12 cellular contexts compared by ENCODE assay signal in genomic region chr2:231617059-231617926, GRCh38. TPM values are rescaled to one million over a fixed set of nuclear protein-coding genes. Genes with fewer than 3 reads are reported as not detected.
DNase-seq lines count a peak whose midpoint lies in the region; TF ChIP-seq lines count a peak whose summit lies in the region.
"Had no signal": no experiment of that assay in that cellular context is flagged by ENCODE, and none has a peak within 500 bp of the region (broad histone marks: within the 10 kb centered on the region; RNA-seq: fewer than 3 reads in every experiment).

No MANE protein-coding gene starts in this region.

- peaks cover 51% of the 10 kb centered on the region for H3F3A ChIP-seq in neural progenitor cell (ENCODE audit: low read depth)

- H3K27ac ChIP-seq in neural progenitor cell, result no peak overlapping the region
- H3K27ac ChIP-seq: cardiac muscle cell had no signal

- no peaks in the 10 kb centered on the region for H3K79me2 ChIP-seq in neural progenitor cell (ENCODE audit: low read depth)

- DNase-seq in GF-D8 (lab: John Stamatoyannopoulos, UW) (peak; percentile 38), NCI-H69 (lab: John Stamatoyannopoulos, UW) (peak; percentile 3), chondrocyte (ENCODE audit: low spot score) (no peak), neural progenitor cell (ENCODE audit: low spot score) (no peak), ecto neural progenitor cell (ENCODE audit: low spot score) (no peak), NCI-H446 (lab: John Stamatoyannopoulos, UW) (no peak), GM13977 (ENCODE audit: low spot score) (no peak)
- DNase-seq: NCI-H524 treated with DMSO at 0.1 percent for 48 hours, SW 1271 had no signal

- H3K27me3 Mint-ChIP-seq in chondrocyte (ENCODE audit: low read depth) (no peaks in the 10 kb centered on the region), neural progenitor cell (ENCODE audit: insufficient read depth, low read depth) (peaks cover 9% of the 10 kb centered on the region)

- H2AFZ ChIP-seq in neural progenitor cell (replicated peaks), result no peak overlapping the region

- H4K20me1 ChIP-seq in neural progenitor cell (ENCODE audit: low read depth), result no peaks in the 10 kb centered on the region

- H3K4me3 Mint-ChIP-seq in chondrocyte (ENCODE audit: unreplicated experiment), result no peak overlapping the region
- no peak overlapping the region for H3K4me3 Mint-ChIP-seq in neural progenitor cell

- H3K4me1 ChIP-seq in neural progenitor cell, result peaks cover 30% of the 10 kb centered on the region

- H3K27me3 ChIP-seq in neural progenitor cell, result no peaks in the 10 kb centered on the region
- H3K27me3 ChIP-seq: cardiac muscle cell had no signal

- H3K9me3 Mint-ChIP-seq in chondrocyte (ENCODE audit: low read depth) (no peaks in the 10 kb centered on the region), neural progenitor cell (no peaks in the 10 kb centered on the region)

- H3K9me3 ChIP-seq in neural progenitor cell (ENCODE audit: low read depth), result no peaks in the 10 kb centered on the region

- in situ Hi-C loops in GM13977 (cut with MboI; ENCODE audit: low pct_unique_long_range_greater_than_20kb, low sequenced_read_pairs, unreplicated experiment), result loop anchor here (5.0 to 10.0 kb wide), 2 partner anchors 45 to 98 kb away; no protein-coding TSS in a partner anchor

- no peak overlapping the region for H3K4me3 ChIP-seq in neural progenitor cell
- H3K4me3 ChIP-seq: cardiac muscle cell, lung had no signal

- TF ChIP-seq CTCF in chondrocyte (IDR thresholded peaks at IDR 0.05) (no peak), neural progenitor cell (IDR thresholded peaks at IDR 0.05) (no peak), GM13977 (IDR thresholded peaks at IDR 0.05; ENCODE audit: extremely low read depth, insufficient read depth, missing control alignments) (no peak)

- H3K36me3 Mint-ChIP-seq in chondrocyte (ENCODE audit: low read depth) (no peaks in the 10 kb centered on the region), neural progenitor cell (no peaks in the 10 kb centered on the region)

- H3K27ac Mint-ChIP-seq in chondrocyte (ENCODE audit: unreplicated experiment) (peak overlapping the region; percentile 32), neural progenitor cell (peak overlapping the region; percentile 70)

- peaks cover 29% of the 10 kb centered on the region for H3K4me1 Mint-ChIP-seq in chondrocyte (ENCODE audit: low read depth)
- H3K4me1 Mint-ChIP-seq in neural progenitor cell, result peaks cover 59% of the 10 kb centered on the region

- no peak overlapping the region for H3K9ac ChIP-seq in neural progenitor cell

- no peak overlapping the region for H3K4me2 ChIP-seq in neural progenitor cell

- no peaks in the 10 kb centered on the region for H3K36me3 ChIP-seq in neural progenitor cell
- H3K36me3 ChIP-seq: cardiac muscle cell had no signal

RNA-seq across cellular contexts. Expression of gene TEX44, which starts 24.6 kb away (rescaled TPM):
- total RNA-seq in chondrocyte, result not detected in 3 replicates
- total RNA-seq in neural progenitor cell (ENCODE audit: low replicate concordance), result not detected in 2 replicates
- total RNA-seq: cardiac muscle cell, glomerular endothelial cell, lung had no signal

Comparison
In these comparisons a context has a peak if more than half of its experiments do, and no peak if none do; other contexts are left out.
1. DNase-seq: peak in GF-D8 (single experiment) and NCI-H69 (single experiment); none in chondrocyte (single experiment), neural progenitor cell (single experiment), ecto neural progenitor cell (single experiment), NCI-H446 (0 of 2) and GM13977 (single experiment).